28 cellular contexts compared by ENCODE assay signal in genomic region chr1:98205291-98206017, GRCh38.
DNase-seq lines count a peak whose midpoint lies in the region; ATAC-seq, FAIRE-seq and TF ChIP-seq lines count a peak whose summit lies in the region.
"Had no signal": no experiment of that assay in that cellular context is flagged by ENCODE, and none has a peak within 500 bp of the region (broad histone marks: within the 10 kb centered on the region; RNA-seq: fewer than 3 reads in every experiment).

No MANE protein-coding gene starts in this region.

- H3K36me3 Mint-ChIP-seq in Caco-2 (ENCODE audit: insufficient read depth, unreplicated experiment) = peaks cover 6% of the 10 kb centered on the region
- H3K36me3 Mint-ChIP-seq in activated T-cell treated with anti-CD3 and anti-CD28 coated beads, Interleukin-2, amount 50 U/mL, for 4 hours (ENCODE audit: insufficient read depth) = no peaks in the 10 kb centered on the region
- H3K36me3 Mint-ChIP-seq: natural killer cell had no signal

- intact Hi-C loops in Caco-2 (cut with micrococcal nuclease; ENCODE audit: unreplicated experiment) (loop anchor here (1.0 to 2.0 kb wide), 3 partner anchors 24 to 253 kb away; no protein-coding TSS in a partner anchor), K562 (cut with micrococcal nuclease) (no loop called here)

- H3K9me3 ChIP-seq in Caco-2 (0 out of 2 replicates have a peak, but pooled peaks cover 3% of the 10 kb centered on the region), HEK293 (ENCODE audit: control insufficient read depth, insufficient read depth, low read depth, low read length) (no peaks in the 10 kb centered on the region), K562 (replicated peaks; ENCODE audit: control insufficient read depth, insufficient read depth, low read depth, low read length) (no peaks in the 10 kb centered on the region; the same call in 1 of the 2 replicates)
- H3K9me3 ChIP-seq: BLaER1, left lung had no signal

- H3K4me3 Mint-ChIP-seq in Caco-2 (ENCODE audit: unreplicated experiment) = peak overlapping the region; percentile 41
- H3K4me3 Mint-ChIP-seq in activated T-cell treated with anti-CD3 and anti-CD28 coated beads, Interleukin-2, amount 50 U/mL, for 4 hours = no peak overlapping the region
- H3K4me3 Mint-ChIP-seq: natural killer cell had no signal

- H3K9me3 Mint-ChIP-seq in Caco-2 (ENCODE audit: unreplicated experiment) = peaks cover 31% of the 10 kb centered on the region
- no peaks in the 10 kb centered on the region for H3K9me3 Mint-ChIP-seq in activated T-cell treated with anti-CD3 and anti-CD28 coated beads, Interleukin-2, amount 50 U/mL, for 4 hours

- no peaks in the 10 kb centered on the region for H3K9me1 ChIP-seq in K562 (ENCODE audit: control insufficient read depth, insufficient read depth, low read length)

- POLR2A ChIA-PET in Caco-2 (lab: Charles Lee) (no interaction called here), HEK293 (lab: Yijun Ruan, JAX) (no interaction called here), K562 (lab: Yijun Ruan, JAX) (no interaction called here)

- no peaks in the 10 kb centered on the region for H4K20me1 ChIP-seq in K562 (replicated peaks; ENCODE audit: control insufficient read depth, insufficient read depth, low read length)
- H4K20me1 ChIP-seq: BLaER1 had no signal

- H3K36me3 ChIP-seq in Caco-2 (ENCODE audit: control insufficient read depth, insufficient read depth, low read length) (no peaks in the 10 kb centered on the region), HEK293 (ENCODE audit: control insufficient read depth in 2 of 2, insufficient read depth in 1 of 2, low read length in 2 of 2) (no peaks in the 10 kb centered on the region), K562 (ENCODE audit: control insufficient read depth, insufficient read depth, low read length) (no peaks in the 10 kb centered on the region)
- H3K36me3 ChIP-seq: BLaER1, left lung had no signal

- peak; percentile 54 to 72 for DNase-seq in Caco-2
- DNase-seq in K562 (ENCODE audit: extremely low read depth in 1 of 4, low spot score in 3 of 4) = no peak
- peak; percentile 27 for DNase-seq in iPS-NIHi11 (ENCODE audit: low spot score)
- no peak for DNase-seq in activated T-cell treated with anti-CD3 and anti-CD28 coated beads, Interleukin-2, amount 50 U/mL, for 4 hours
- DNase-seq in HTR-8/SVneo (ENCODE audit: insufficient read length, low spot score) = no peak
- DNase-seq in H54 (ENCODE audit: insufficient read length, low spot score) = no peak
- no peak for DNase-seq in frontal cortex (ENCODE audit: low spot score in 2 of 2)
- DNase-seq: activated CD4-positive, alpha-beta T cell treated with anti-CD3 and anti-CD28 coated beads for 4 hours; activated naive CD4-positive, alpha-beta T cell treated with Interleukin-2 at 50 U/mL for 16 hours; activated T-cell treated with anti-CD3 and anti-CD28 coated beads, Interleukin-2, amount 50 U/mL, for 48 hours; amygdala; DND-41; left lung; midbrain; natural killer cell; NCI-H1105; NCI-H1930; NCI-H226; NCI-H748 treated with DMSO at 0.1 percent for 48 hours; retina; small intestine; stimulated activated CD4-positive, alpha-beta T cell treated with anti-CD3 and anti-CD28 coated beads, Interleukin-1b, Interleukin-23, amount 100 ng/mL, for 48 hours; T-helper 2 cell had no signal

- H3K27ac Mint-ChIP-seq in Caco-2 (ENCODE audit: unreplicated experiment) = peak overlapping the region; percentile 86
- H3K27ac Mint-ChIP-seq: natural killer cell had no signal

- no peak for ATAC-seq in K562
- ATAC-seq in activated T-cell treated with anti-CD3 and anti-CD28 coated beads, Interleukin-2, amount 50 U/mL, for 4 hours = no peak
- ATAC-seq: left lung, natural killer cell, SK-N-SH treated with all-trans-retinoic acid at 6 μM for 48 hours had no signal

- WGBS in K562 (ENCODE audit: insufficient coverage, low coverage, missing lambda C conversion rate) = 10% methylated on average over 1 of the region's 1 CpG

- TF ChIP-seq CTCF in Caco-2 (IDR thresholded peaks at IDR 0.05; ENCODE audit: insufficient read depth in 1 of 2, low read depth in 1 of 2, low read length in 1 of 2, severe bottlenecking in 1 of 2, unreplicated experiment in 1 of 2) = no peak
- no peak for TF ChIP-seq CTCF in HEK293 (tag by site-specific recombination; IDR thresholded peaks at IDR 0.05)
- TF ChIP-seq CTCF in K562 (IDR thresholded peaks at IDR 0.05 in 2 of 3, conservative IDR thresholded peaks at IDR 0.05 in 1 of 3; ENCODE audit: insufficient read depth in 2 of 3, low read depth in 1 of 3, low read length in 3 of 3) = no peak

- H3K27me3 ChIP-seq in Caco-2 (replicated peaks; ENCODE audit: control insufficient read depth, insufficient read depth, low read length) = no peaks in the 10 kb centered on the region
- H3K27me3 ChIP-seq in K562 (ENCODE audit: control insufficient read depth in 2 of 2, insufficient read depth in 2 of 2, low read length in 2 of 2) = no peaks in the 10 kb centered on the region
- H3K27me3 ChIP-seq: BLaER1, left lung had no signal

- H3K4me1 ChIP-seq in Caco-2 = peaks cover 68% of the 10 kb centered on the region
- H3K4me1 ChIP-seq in HEK293 (ENCODE audit: control insufficient read depth, insufficient read depth, low read length) = no peaks in the 10 kb centered on the region
- no peaks in the 10 kb centered on the region for H3K4me1 ChIP-seq in K562 (replicated peaks in 1 of 2; ENCODE audit: control insufficient read depth in 2 of 2, insufficient read depth in 2 of 2, low read length in 2 of 2)
- H3K4me1 ChIP-seq: BLaER1, left lung had no signal

- FAIRE-seq in K562 (lab: Jason Lieb, UNC) (no peak), HTR-8/SVneo (lab: Jason Lieb, UNC) (no peak), H54 (lab: Jason Lieb, UNC) (no peak), frontal cortex (lab: Jason Lieb, UNC) (no peak)
- FAIRE-seq: GM12891 had no signal

- BruUV-seq in Caco-2 (replicated peaks; lab: Mats Ljungman, UMichigan) (no TSS peak), K562 (replicated peaks; lab: Mats Ljungman, UMichigan) (no TSS peak)

- no peak overlapping the region for H3K27ac ChIP-seq in HEK293 (ENCODE audit: extremely low read depth, low read depth, low read length)
- no peak overlapping the region for H3K27ac ChIP-seq in K562 (ENCODE audit: extremely low read depth, low read depth, low read length)
- H3K27ac ChIP-seq: BLaER1, coronary artery, left lung had no signal

- H2AFZ ChIP-seq in K562 (ENCODE audit: low read depth, low read length) = no peak overlapping the region

- in situ Hi-C loops in K562 (cut with MboI) = no loop called here

- no peaks in the 10 kb centered on the region for H3K79me2 ChIP-seq in K562 (ENCODE audit: control insufficient read depth, insufficient read depth, low read length)

- no peak overlapping the region for H3K9ac ChIP-seq in K562 (ENCODE audit: insufficient read depth in 1 of 2, low read depth in 2 of 2, low read length in 2 of 2)
- H3K9ac ChIP-seq: BLaER1 had no signal

- no peak for TF ChIP-seq RAD21 in K562 (CRISPR knock-in tag; conservative IDR thresholded peaks at IDR 0.05 in 1 of 2, IDR thresholded peaks at IDR 0.05 in 1 of 2)

- no peaks in the 10 kb centered on the region for H3K27me3 Mint-ChIP-seq in Caco-2 (ENCODE audit: insufficient read depth, unreplicated experiment)
- H3K27me3 Mint-ChIP-seq in activated T-cell treated with anti-CD3 and anti-CD28 coated beads, Interleukin-2, amount 50 U/mL, for 4 hours (ENCODE audit: low read depth) = peaks cover 4% of the 10 kb centered on the region

- no peak for TF ChIP-seq EP300 in K562 (IDR thresholded peaks at IDR 0.05; ENCODE audit: low read length)

- peaks cover 45% of the 10 kb centered on the region for H3K4me1 Mint-ChIP-seq in Caco-2 (ENCODE audit: low read depth, unreplicated experiment)
- H3K4me1 Mint-ChIP-seq in activated T-cell treated with anti-CD3 and anti-CD28 coated beads, Interleukin-2, amount 50 U/mL, for 4 hours (ENCODE audit: low read depth) = no peaks in the 10 kb centered on the region
- H3K4me1 Mint-ChIP-seq: natural killer cell had no signal

- CTCF ChIA-PET in Caco-2 (lab: Charles Lee) = no interaction called here
- CTCF ChIA-PET in HEK293 (lab: Yijun Ruan, JAX) = no interaction called here
- CTCF ChIA-PET in K562 (lab: Yijun Ruan, JAX; ENCODE audit: low intra/inter-chr PET ratio) = no interaction called here

- TF ChIP-seq POLR2A in K562 (conservative IDR thresholded peaks at IDR 0.05) (no peak), H54 (IDR thresholded peaks at IDR 0.05; ENCODE audit: low read depth, low read length) (no peak)

- no peak overlapping the region for H3K4me2 ChIP-seq in K562 (ENCODE audit: insufficient read depth, low read length)
- H3K4me2 ChIP-seq: BLaER1 had no signal

- H3K4me3 ChIP-seq in Caco-2 (ENCODE audit: low read depth, low read length) (no peak overlapping the region), HEK293 (ENCODE audit: low read depth, low read length) (no peak overlapping the region), K562 (no peak overlapping the region)
- H3K4me3 ChIP-seq: BLaER1, coronary artery, left lung had no signal

TF ChIP-seq in HEK293, 187 proteins besides CTCF, POLR2A, EP300 and RAD21 (continues in another document):
- TF ChIP-seq ZNF366 (tag by site-specific recombination; conservative IDR thresholded peaks at IDR 0.05) (peak; percentile 85), ZNF266 (tag by site-specific recombination; IDR thresholded peaks at IDR 0.05; ENCODE audit: low read depth) (no peak), ZNF10 (tag by site-specific recombination; IDR thresholded peaks at IDR 0.05) (no peak), ZNF404 (tag by site-specific recombination; IDR thresholded peaks at IDR 0.05) (no peak), ZNF785 (tag by site-specific recombination; IDR thresholded peaks at IDR 0.05) (no peak)

TF ChIP-seq in K562, 482 proteins besides CTCF, POLR2A, EP300 and RAD21 (continues in another document):
- TF ChIP-seq BRF2 (IDR thresholded peaks at IDR 0.05; ENCODE audit: borderline replicate concordance, insufficient read depth, insufficient read length) = no peak

Comparison
In these comparisons a context has a peak if more than half of its experiments do, and no peak if none do; other contexts are left out.
1. DNase-seq: peak in Caco-2 (2 of 2) and iPS-NIHi11 (single experiment); none in K562 (0 of 4), activated T-cell treated with anti-CD3 and anti-CD28 coated beads, Interleukin-2, amount 50 U/mL, for 4 hours (single experiment), HTR-8/SVneo (single experiment), H54 (single experiment) and frontal cortex (0 of 2).